14 cellular contexts compared by ENCODE assay signal in the genomic region with DNA sequence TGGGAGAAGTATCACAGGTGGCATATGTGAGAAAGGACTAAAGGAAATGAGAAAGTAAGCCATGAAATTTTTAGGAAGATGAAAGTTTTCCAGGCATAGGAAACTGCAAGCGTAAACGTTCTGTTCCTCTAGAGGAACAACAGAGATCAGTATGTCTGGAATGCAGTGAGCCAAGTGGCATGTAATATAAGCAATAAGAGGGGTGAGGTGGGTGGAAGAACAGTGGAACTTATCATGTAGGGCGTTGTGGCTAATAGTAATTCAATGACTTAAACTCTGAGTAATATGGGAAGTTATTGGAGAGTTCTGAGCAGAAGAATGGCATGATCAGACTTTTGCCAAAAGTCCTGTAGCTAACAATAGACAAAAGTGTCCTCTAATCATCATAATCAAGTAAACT.
A peak's percentile ranks its signal among the peaks of the same experiment; 100 is the strongest.
DNase-seq lines count a peak whose midpoint lies in the region; ATAC-seq lines count a peak whose summit lies in the region.
"Had no signal": no experiment of that assay in that cellular context is flagged by ENCODE, and none has a peak within 500 bp of the region (broad histone marks: within the 10 kb centered on the region; RNA-seq: fewer than 3 reads in every experiment).

No MANE protein-coding gene starts in this region.

- ATAC-seq in HG02763 (IDR thresholded peaks at IDR 0.05; ENCODE audit: unreplicated experiment): no peak
- ATAC-seq: activated T-helper 17 cell treated with anti-CD3 and anti-CD28 coated beads, Interleukin-2, amount 50 U/mL, for 72 hours had no signal

- peak; percentile 88 for DNase-seq in HS-27A (ENCODE audit: low read depth)
- peak; percentile 49 for DNase-seq in amniotic stem cell (lab: John Stamatoyannopoulos, UW)
- peak; percentile 69 for DNase-seq in fibroblast of the conjunctiva (ENCODE audit: low read depth)
- DNase-seq in renal cortical epithelial cell (ENCODE audit: low read depth): peak; percentile 0
- no peak for DNase-seq in SW 1271 (lab: John Stamatoyannopoulos, UW)
- DNase-seq in stimulated activated CD4-positive, alpha-beta T cell treated with anti-CD3 and anti-CD28 coated beads, Interleukin-4, amount 100 ng/mL, for 4 hours: no peak
- no peak for DNase-seq in NCI-H526 (lab: John Stamatoyannopoulos, UW)
- DNase-seq: activated CD4-positive, alpha-beta T cell treated with anti-CD3 and anti-CD28 coated beads for 1 hour; naive B cell; NCI-H1092; NCI-H345; substantia nigra had no signal

Comparison
In these comparisons a context has a peak if more than half of its experiments do, and no peak if none do; other contexts are left out.
1. DNase-seq: peak in HS-27A (single experiment), amniotic stem cell (single experiment), fibroblast of the conjunctiva (single experiment) and renal cortical epithelial cell (single experiment); none in SW 1271 (0 of 2), stimulated activated CD4-positive, alpha-beta T cell treated with anti-CD3 and anti-CD28 coated beads, Interleukin-4, amount 100 ng/mL, for 4 hours (0 of 2) and NCI-H526 (0 of 2).